In genomic region chr7:10908600-10908999, GRCh38 we compare ENCODE assay signal across 27 cellular contexts.
DNase-seq lines count a peak whose midpoint lies in the region; ATAC-seq and TF ChIP-seq lines count a peak whose summit lies in the region.
"Had no signal": no experiment of that assay in that cellular context is flagged by ENCODE, and none has a peak within 500 bp of the region (broad histone marks: within the 10 kb centered on the region; RNA-seq: fewer than 3 reads in every experiment).

No MANE protein-coding gene starts in this region.

- H3K4me1 ChIP-seq in HUES64 (ENCODE audit: insufficient read depth, low read length) = peaks cover 14% of the 10 kb centered on the region
- peaks cover 8% of the 10 kb centered on the region for H3K4me1 ChIP-seq in iPS-20b (ENCODE audit: insufficient read depth, low read length)
- H3K4me1 ChIP-seq: breast epithelium, Caco-2, transverse colon had no signal

- H3K4me3 Mint-ChIP-seq in type B pancreatic cell = peak overlapping the region; percentile 53
- H3K4me3 Mint-ChIP-seq: activated naive CD8-positive, alpha-beta T cell; HFFc6; natural killer cell treated with Interleukin-12 subunit alpha and Interleukin-12 subunit beta and Interleukin-15 and Interleukin-18, amount 100 ng/mL, for 72 hours had no signal

- H3K27me3 Mint-ChIP-seq in type B pancreatic cell = no peaks in the 10 kb centered on the region
- H3K27me3 Mint-ChIP-seq: activated naive CD8-positive, alpha-beta T cell had no signal

- H3K4me1 Mint-ChIP-seq in type B pancreatic cell (ENCODE audit: unreplicated experiment) = peaks cover 1% of the 10 kb centered on the region

- H3K9me3 Mint-ChIP-seq in type B pancreatic cell = peaks cover 6% of the 10 kb centered on the region

- H3K9me3 ChIP-seq in HUES64 (ENCODE audit: insufficient read depth, low read depth, low read length) (peaks cover 24% of the 10 kb centered on the region), iPS-20b (ENCODE audit: insufficient read depth, low read depth, low read length) (peaks cover 20% of the 10 kb centered on the region)
- H3K9me3 ChIP-seq: breast epithelium had no signal

- H3K27ac ChIP-seq in HUES64 (ENCODE audit: low read depth, low read length) (peak overlapping the region; percentile 46; the same call in 1 of the 2 replicates), iPS-20b (ENCODE audit: low read length) (peak overlapping the region; percentile 85)
- H3K27ac ChIP-seq: breast epithelium, C4-2B, transverse colon had no signal

- H3K36me3 ChIP-seq in HUES64 (ENCODE audit: insufficient read depth, low read length) (no peaks in the 10 kb centered on the region; the same call in 1 of the 2 replicates), iPS-20b (ENCODE audit: insufficient read depth, low read depth, low read length) (no peaks in the 10 kb centered on the region)
- H3K36me3 ChIP-seq: breast epithelium, transverse colon had no signal

- peak overlapping the region; percentile 10 for H3K27ac Mint-ChIP-seq in type B pancreatic cell
- H3K27ac Mint-ChIP-seq: activated naive CD8-positive, alpha-beta T cell; HFFc6; natural killer cell treated with Interleukin-12 subunit alpha and Interleukin-12 subunit beta and Interleukin-15 and Interleukin-18, amount 100 ng/mL, for 72 hours had no signal

- no peak overlapping the region; the same call in 1 of the 2 replicates for H3K4me3 ChIP-seq in HUES64 (ENCODE audit: low read length)
- H3K4me3 ChIP-seq in iPS-20b (ENCODE audit: low read length) = peak overlapping the region; percentile 7; the same call in 1 of the 2 replicates
- H3K4me3 ChIP-seq: breast epithelium, lung, transverse colon had no signal

- no peaks in the 10 kb centered on the region for H3K27me3 ChIP-seq in HUES64 (ENCODE audit: insufficient read depth, low read length)
- no peaks in the 10 kb centered on the region for H3K27me3 ChIP-seq in iPS-20b (ENCODE audit: insufficient read depth, low read length)
- H3K27me3 ChIP-seq: breast epithelium, transverse colon had no signal

- no peak for ATAC-seq in HG02623 (IDR thresholded peaks at IDR 0.05; ENCODE audit: unreplicated experiment)
- ATAC-seq: natural killer cell treated with Interleukin-12 subunit alpha and Interleukin-12 subunit beta and Interleukin-15 and Interleukin-18, amount 100 ng/mL, for 72 hours had no signal

- TF ChIP-seq CTCF in type B pancreatic cell (conservative IDR thresholded peaks at IDR 0.05) = no peak

- H3K9ac ChIP-seq in HUES64 (ENCODE audit: low read depth, low read length) = peak overlapping the region; percentile 27
- 0 out of 2 replicates have a peak overlapping the region, but pooled peaks have one; percentile 54 for H3K9ac ChIP-seq in iPS-20b (ENCODE audit: low read depth, low read length)

- DNase-seq in ecto neural progenitor cell (ENCODE audit: low spot score) = peak; percentile 46
- DNase-seq in type B pancreatic cell (ENCODE audit: extremely low spot score, unreplicated experiment) = no peak
- no peak for DNase-seq in activated CD4-positive, alpha-beta T cell treated with anti-CD3 and anti-CD28 coated beads, Interleukin-2, amount 50 U/mL, for 48 hours
- no peak for DNase-seq in NCI-H2029 (lab: John Stamatoyannopoulos, UW)
- DNase-seq: activated CD4-positive, alpha-beta T cell treated with anti-CD3 and anti-CD28 coated beads for 48 hours; activated effector memory CD4-positive, alpha-beta T cell treated with anti-CD3 and anti-CD28 coated beads, Interleukin-2, amount 50 U/mL, for 16 hours; anterior cingulate cortex; Caco-2; DMS53; HFFc6; kidney glomerular epithelial cell; NCI-H1417; NCI-H2081 treated with DMSO at 0.1 percent for 48 hours; NCI-H82; stimulated activated CD4-positive, alpha-beta T cell treated with anti-CD3 and anti-CD28 coated beads, Interleukin-15, amount 100 ng/mL, for 24 hours; stimulated activated CD4-positive, alpha-beta T cell treated with anti-CD3 and anti-CD28 coated beads, Interleukin-4, amount 100 ng/mL, for 4 hours; SW 1271; T-helper 9 cell; transverse colon had no signal

- no peaks in the 10 kb centered on the region for H3K36me3 Mint-ChIP-seq in type B pancreatic cell
- H3K36me3 Mint-ChIP-seq: natural killer cell treated with Interleukin-12 subunit alpha and Interleukin-12 subunit beta and Interleukin-15 and Interleukin-18, amount 100 ng/mL, for 72 hours had no signal

- 50% methylated on average over 8 of the region's 9 CpGs for WGBS in HUES64
